Comparison of ENCODE assay signal across 11 cellular contexts in the genomic region with DNA sequence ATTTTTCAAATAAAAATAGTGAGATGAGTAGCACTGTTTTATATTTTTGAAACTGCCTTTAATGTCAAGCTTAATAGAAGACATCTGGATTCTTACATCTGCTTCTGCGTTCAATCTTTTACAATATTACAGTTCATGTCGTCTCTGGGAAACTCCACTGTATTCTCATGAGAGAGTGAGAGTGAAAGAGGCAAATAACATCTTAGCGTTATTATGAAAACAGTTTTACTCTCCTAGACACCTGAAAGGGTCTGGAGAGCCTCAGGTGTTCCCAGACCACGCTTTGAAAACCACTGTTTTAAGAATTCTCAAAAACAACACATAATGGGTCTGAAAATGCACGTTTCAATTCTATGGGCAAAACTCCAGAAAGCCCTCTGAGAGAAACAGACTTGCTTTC.
DNase-seq lines count a peak whose midpoint lies in the region; ATAC-seq, FAIRE-seq and TF ChIP-seq lines count a peak whose summit lies in the region.
"Had no signal": no experiment of that assay in that cellular context is flagged by ENCODE, and none has a peak within 500 bp of the region (broad histone marks: within the 10 kb centered on the region; RNA-seq: fewer than 3 reads in every experiment).

No MANE protein-coding gene starts in this region.

- no peak overlapping the region for H3K9ac ChIP-seq in GM23248

- H3K79me2 ChIP-seq in GM23248 (ENCODE audit: insufficient read depth), result peaks cover 50% of the 10 kb centered on the region

- H3K9me3 ChIP-seq in GM23248 (ENCODE audit: low read depth), result no peaks in the 10 kb centered on the region
- H3K9me3 ChIP-seq in right cardiac atrium (ENCODE audit: control insufficient read depth, low read length), result no peaks in the 10 kb centered on the region
- H3K9me3 ChIP-seq: Caco-2, Peyer's patch had no signal

- peak overlapping the region; percentile 48 for H3K4me2 ChIP-seq in GM23248 (ENCODE audit: unreplicated experiment)

- no peaks in the 10 kb centered on the region for H3K36me3 ChIP-seq in GM23248 (ENCODE audit: low read depth)
- H3K36me3 ChIP-seq: Peyer's patch had no signal

- ATAC-seq in GM18520 (IDR thresholded peaks at IDR 0.05; ENCODE audit: unreplicated experiment), result peak; percentile 80
- peak; percentile 74 for ATAC-seq in HG03520 (IDR thresholded peaks at IDR 0.05; ENCODE audit: unreplicated experiment)
- no peak for ATAC-seq in right cardiac atrium
- ATAC-seq in esophagus mucosa, result no peak

- H3K4me1 Mint-ChIP-seq in type B pancreatic cell (ENCODE audit: unreplicated experiment), result peaks cover 30% of the 10 kb centered on the region

- H3K4me1 ChIP-seq in GM23248 (ENCODE audit: insufficient read depth) (peaks cover 41% of the 10 kb centered on the region), right cardiac atrium (ENCODE audit: control insufficient read depth, insufficient read depth, low read length) (peaks cover 5% of the 10 kb centered on the region)

- no peaks in the 10 kb centered on the region for H3K9me3 Mint-ChIP-seq in type B pancreatic cell

- no peaks in the 10 kb centered on the region for H3K27me3 Mint-ChIP-seq in type B pancreatic cell

- WGBS in GM23248 (ENCODE audit: low coverage in 1 of 2, low lambda C conversion rate in 2 of 2, missing lambda C conversion rate in 2 of 2), 2 experiments, result 18 to 19% methylated on average over 5 of the region's 5 CpGs
- WGBS in right cardiac atrium, result 41% methylated on average over 5 of the region's 5 CpGs

- H3K27ac ChIP-seq in GM23248, result no peak overlapping the region
- no peak overlapping the region for H3K27ac ChIP-seq in right cardiac atrium (ENCODE audit: low read length)
- H3K27ac ChIP-seq: Peyer's patch had no signal

- FAIRE-seq in urothelium cell line (lab: Jason Lieb, UNC), result no peak

- H3K4me3 Mint-ChIP-seq in type B pancreatic cell, result no peak overlapping the region
- H3K4me3 Mint-ChIP-seq: endodermal cell had no signal

- no peaks in the 10 kb centered on the region for H3K9me2 ChIP-seq in GM23248 (ENCODE audit: insufficient read depth)

- H3K4me3 ChIP-seq in GM23248 (peak overlapping the region; percentile 34), right cardiac atrium (ENCODE audit: low read length) (peak overlapping the region; percentile 40)
- H3K4me3 ChIP-seq: Peyer's patch had no signal

- H3K27me3 ChIP-seq in GM23248 (replicated peaks; ENCODE audit: insufficient read depth), result no peaks in the 10 kb centered on the region
- H3K27me3 ChIP-seq in right cardiac atrium (ENCODE audit: control insufficient read depth, insufficient read depth), result no peaks in the 10 kb centered on the region
- H3K27me3 ChIP-seq: Peyer's patch had no signal

- H3K36me3 Mint-ChIP-seq in type B pancreatic cell, result no peaks in the 10 kb centered on the region

- H3F3A ChIP-seq in GM23248 (ENCODE audit: insufficient read depth), result peaks cover 19% of the 10 kb centered on the region; the same call in 1 of the 2 replicates

- in situ Hi-C loops in GM23248 (cut with MboI), result no loop called here

- no peak overlapping the region for H3K27ac Mint-ChIP-seq in type B pancreatic cell

- no peaks in the 10 kb centered on the region for H4K20me1 ChIP-seq in GM23248 (ENCODE audit: insufficient read depth)

- no peak for TF ChIP-seq CTCF in type B pancreatic cell (conservative IDR thresholded peaks at IDR 0.05)

- DNase-seq in GM23248, result no peak
- no peak for DNase-seq in right cardiac atrium
- no peak for DNase-seq in type B pancreatic cell (ENCODE audit: extremely low spot score, unreplicated experiment)
- DNase-seq in urothelium cell line (ENCODE audit: low spot score), result no peak
- no peak for DNase-seq in SIG-M5 (lab: John Stamatoyannopoulos, UW)
- DNase-seq: Caco-2, endodermal cell, Peyer's patch had no signal

- peak overlapping the region; percentile 57 for H2AFZ ChIP-seq in GM23248

- intact Hi-C loops in right cardiac atrium (cut with DNase I), result no loop called here

Comparison
In these comparisons a context has a peak if more than half of its experiments do, and no peak if none do; other contexts are left out.
1. ATAC-seq: peak in GM18520 (single experiment) and HG03520 (single experiment); none in right cardiac atrium (0 of 2) and esophagus mucosa (single experiment).